ENCODE assay signal across 1 cellular context in genomic region chr17:75872434-75873351, GRCh38.
TF ChIP-seq lines count a peak whose summit lies in the region.

No MANE protein-coding gene starts in this region.

TF ChIP-seq in HepG2, 621 proteins besides CTCF, POLR2A, EP300 and RAD21 (continued from another document):
- TF ChIP-seq ZNF407 (CRISPR knock-in tag; IDR thresholded peaks at IDR 0.05; ENCODE audit: not compliant biosample characterization) (no peak), KMT2B (CRISPR knock-in tag; IDR thresholded peaks at IDR 0.05) (no peak), XBP1 (CRISPR knock-in tag; IDR thresholded peaks at IDR 0.05) (no peak), ZNF777 (CRISPR knock-in tag; IDR thresholded peaks at IDR 0.05) (peak; percentile 67; the same call in 1 of the 2 replicates), ZNF121 (CRISPR knock-in tag; IDR thresholded peaks at IDR 0.05) (peak; percentile 82; the same call in 1 of the 2 replicates), KAT8 (CRISPR knock-in tag; IDR thresholded peaks at IDR 0.05) (peak; percentile 89), SIX1 (CRISPR knock-in tag; IDR thresholded peaks at IDR 0.05; ENCODE audit: borderline replicate concordance) (0 out of 2 replicates have a peak, but pooled peaks have one; percentile 26), EED (CRISPR knock-in tag; IDR thresholded peaks at IDR 0.05) (0 out of 2 replicates have a peak, but pooled peaks have one; percentile 61), ZNF589 (CRISPR knock-in tag; conservative IDR thresholded peaks at IDR 0.05) (no peak), NR2F2 (IDR thresholded peaks at IDR 0.05; ENCODE audit: borderline replicate concordance, low read depth) (peak; percentile 80), ZNF713 (CRISPR knock-in tag; IDR thresholded peaks at IDR 0.05) (peak; percentile 81; the same call in 1 of the 2 replicates), NFKB2 (CRISPR knock-in tag; IDR thresholded peaks at IDR 0.05; ENCODE audit: borderline replicate concordance) (peak; percentile 87; the same call in 1 of the 2 replicates), SATB2 (CRISPR knock-in tag; IDR thresholded peaks at IDR 0.05) (peak; percentile 88), POLR2G (IDR thresholded peaks at IDR 0.05; ENCODE audit: low read depth, low read length) (peak; percentile 94), RFXAP (CRISPR knock-in tag; IDR thresholded peaks at IDR 0.05; ENCODE audit: borderline replicate concordance) (peak; percentile 95; the same call in 1 of the 2 replicates), ZNF563 (CRISPR knock-in tag; IDR thresholded peaks at IDR 0.05) (peak; percentile 80; the same call in 1 of the 2 replicates), ZNF775 (CRISPR knock-in tag; IDR thresholded peaks at IDR 0.05; ENCODE audit: borderline replicate concordance) (no peak)
TF ChIP-seq in HepG2: peak in this region for 377.
